ENCODE assay signal across 1 cellular context in genomic region chr1:45375104-45376090, GRCh38.
TF ChIP-seq lines count a peak whose summit lies in the region.

No MANE protein-coding gene starts in this region.

TF ChIP-seq in HepG2, 621 proteins besides CTCF, POLR2A, EP300 and RAD21:
- TF ChIP-seq, protein P1, sequence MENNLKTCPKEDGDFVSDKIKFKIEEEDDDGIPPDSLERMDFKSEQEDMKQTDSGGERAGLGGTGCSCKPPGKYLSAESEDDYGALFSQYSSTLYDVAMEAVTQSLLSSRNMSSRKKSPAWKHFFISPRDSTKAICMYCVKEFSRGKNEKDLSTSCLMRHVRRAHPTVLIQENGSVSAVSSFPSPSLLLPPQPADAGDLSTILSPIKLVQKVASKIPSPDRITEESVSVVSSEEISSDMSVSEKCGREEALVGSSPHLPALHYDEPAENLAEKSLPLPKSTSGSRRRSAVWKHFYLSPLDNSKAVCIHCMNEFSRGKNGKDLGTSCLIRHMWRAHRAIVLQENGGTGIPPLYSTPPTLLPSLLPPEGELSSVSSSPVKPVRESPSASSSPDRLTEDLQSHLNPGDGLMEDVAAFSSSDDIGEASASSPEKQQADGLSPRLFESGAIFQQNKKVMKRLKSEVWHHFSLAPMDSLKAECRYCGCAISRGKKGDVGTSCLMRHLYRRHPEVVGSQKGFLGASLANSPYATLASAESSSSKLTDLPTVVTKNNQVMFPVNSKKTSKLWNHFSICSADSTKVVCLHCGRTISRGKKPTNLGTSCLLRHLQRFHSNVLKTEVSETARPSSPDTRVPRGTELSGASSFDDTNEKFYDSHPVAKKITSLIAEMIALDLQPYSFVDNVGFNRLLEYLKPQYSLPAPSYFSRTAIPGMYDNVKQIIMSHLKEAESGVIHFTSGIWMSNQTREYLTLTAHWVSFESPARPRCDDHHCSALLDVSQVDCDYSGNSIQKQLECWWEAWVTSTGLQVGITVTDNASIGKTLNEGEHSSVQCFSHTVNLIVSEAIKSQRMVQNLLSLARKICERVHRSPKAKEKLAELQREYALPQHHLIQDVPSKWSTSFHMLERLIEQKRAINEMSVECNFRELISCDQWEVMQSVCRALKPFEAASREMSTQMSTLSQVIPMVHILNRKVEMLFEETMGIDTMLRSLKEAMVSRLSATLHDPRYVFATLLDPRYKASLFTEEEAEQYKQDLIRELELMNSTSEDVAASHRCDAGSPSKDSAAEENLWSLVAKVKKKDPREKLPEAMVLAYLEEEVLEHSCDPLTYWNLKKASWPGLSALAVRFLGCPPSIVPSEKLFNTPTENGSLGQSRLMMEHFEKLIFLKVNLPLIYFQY (CRISPR knock-in tag; IDR thresholded peaks at IDR 0.05; ENCODE audit: borderline replicate concordance) = no peak
- TF ChIP-seq MAF1 (CRISPR knock-in tag; IDR thresholded peaks at IDR 0.05; ENCODE audit: borderline replicate concordance) (no peak), PCBP2 (optimal IDR thresholded peaks at IDR 0.05; ENCODE audit: low read depth, low read length, poor library complexity, severe bottlenecking) (no peak), ZNF121 (CRISPR knock-in tag; IDR thresholded peaks at IDR 0.05) (0 out of 2 replicates have a peak, but pooled peaks have one; percentile 20), SRSF9 (IDR thresholded peaks at IDR 0.05; ENCODE audit: borderline replicate concordance, insufficient read depth, low read depth, low read length, poor library complexity, severe bottlenecking) (no peak), ZSCAN30 (CRISPR knock-in tag; IDR thresholded peaks at IDR 0.05) (no peak), ETS1 (CRISPR knock-in tag; IDR thresholded peaks at IDR 0.05) (no peak), TERF1 (CRISPR knock-in tag; IDR thresholded peaks at IDR 0.05) (no peak)
